ENCODE assay signal across 8 cellular contexts in the genomic region with DNA sequence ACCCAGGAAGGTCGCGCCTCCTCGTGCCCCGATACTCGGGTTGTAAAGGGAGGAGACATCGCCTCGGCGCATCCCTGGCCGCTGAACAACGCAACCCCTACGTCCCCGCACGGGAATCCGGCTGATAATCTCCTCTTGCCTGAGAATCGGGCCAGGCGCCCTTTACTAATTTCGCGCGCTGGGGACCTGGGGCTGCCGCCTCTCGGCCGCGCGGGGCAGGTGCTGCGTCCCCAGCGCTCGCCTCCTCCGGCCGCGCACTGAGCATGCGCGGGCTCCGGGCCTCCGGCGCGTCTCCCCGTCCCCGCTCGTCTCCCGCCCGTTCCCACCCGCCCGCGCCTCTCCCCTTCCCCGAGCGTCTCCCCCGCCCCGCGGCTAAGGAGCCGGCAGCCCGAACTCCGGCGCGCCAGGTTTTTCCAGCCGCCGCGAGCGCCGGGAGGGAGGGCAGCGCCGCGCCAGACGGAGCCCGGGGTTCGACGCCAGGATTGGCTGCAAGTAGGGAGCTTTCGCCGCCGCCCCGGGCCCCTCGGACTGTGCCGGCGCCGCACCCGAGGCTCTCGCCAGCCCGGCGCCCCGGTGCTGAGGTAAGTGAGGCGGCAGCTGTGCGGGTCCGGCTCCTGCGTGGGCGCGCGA. TPM values are rescaled to one million over a fixed set of nuclear protein-coding genes. Genes with fewer than 3 reads are reported as not detected.
DNase-seq lines count a peak whose midpoint lies in the region; ATAC-seq and TF ChIP-seq lines count a peak whose summit lies in the region.

A gene (plus strand): TSS at position 469 of the 630 bp plus-strand sequence.

- peak within 1 kb of the TSS; percentile 93 for H3K27ac Mint-ChIP-seq in mesothelial cell of epicardium
- no peak within 1 kb of the TSS for H3K27ac Mint-ChIP-seq in natural killer cell treated with Interleukin-12 subunit alpha and Interleukin-12 subunit beta and Interleukin-15 and Interleukin-18, amount 100 ng/mL, for 72 hours

- H3K36me3 ChIP-seq in thymus (ENCODE audit: control insufficient read depth, insufficient read depth), result no peaks in the 10 kb centered on the region

- H3K36me3 Mint-ChIP-seq in mesothelial cell of epicardium, result no peaks in the 10 kb centered on the region
- H3K36me3 Mint-ChIP-seq in natural killer cell treated with Interleukin-12 subunit alpha and Interleukin-12 subunit beta and Interleukin-15 and Interleukin-18, amount 100 ng/mL, for 72 hours, result peaks cover 7% of the 10 kb centered on the region

- H3K9me3 Mint-ChIP-seq in mesothelial cell of epicardium, result peaks cover 3% of the 10 kb centered on the region
- H3K9me3 Mint-ChIP-seq in natural killer cell treated with Interleukin-12 subunit alpha and Interleukin-12 subunit beta and Interleukin-15 and Interleukin-18, amount 100 ng/mL, for 72 hours, result peaks cover 5% of the 10 kb centered on the region

- no peaks in the 10 kb centered on the region for H3K4me1 ChIP-seq in thymus (ENCODE audit: control insufficient read depth, insufficient read depth, low read length)

- peak; percentile 11 for DNase-seq in stimulated activated CD4-positive, alpha-beta T cell treated with anti-CD3 and anti-CD28 coated beads, Interleukin-12 subunit alpha, Interleukin-12 subunit beta, amount 100 ng/mL, for 4 hours
- DNase-seq in stimulated activated CD4-positive, alpha-beta T cell treated with anti-CD3 and anti-CD28 coated beads, Interleukin-4, amount 100 ng/mL, for 4 hours, result no peak
- DNase-seq in NCI-H526 treated with DMSO at 0.1 percent for 48 hours (lab: John Stamatoyannopoulos, UW), result peak; percentile 78
- DNase-seq in coronary artery (ENCODE audit: low spot score), result peak; percentile 84
- peak; percentile 88 for DNase-seq in mesothelial cell of epicardium (ENCODE audit: low spot score in 2 of 2, unreplicated experiment in 2 of 2)
- no peak for DNase-seq in natural killer cell treated with Interleukin-12 subunit alpha and Interleukin-12 subunit beta and Interleukin-15 and Interleukin-18, amount 100 ng/mL, for 72 hours (ENCODE audit: low spot score)

- H3K4me3 ChIP-seq in coronary artery, result peak within 1 kb of the TSS; percentile 73
- H3K4me3 ChIP-seq in thymus (ENCODE audit: low read length), result peak within 1 kb of the TSS; percentile 31

- peaks cover 31% of the 10 kb centered on the region for H3K27me3 ChIP-seq in thymus (ENCODE audit: control insufficient read depth, insufficient read depth)

- peaks cover 46% of the 10 kb centered on the region for H3K27me3 Mint-ChIP-seq in mesothelial cell of epicardium (ENCODE audit: low read depth)
- peaks cover 25 to 32% of the 10 kb centered on the region in 2 donors for H3K27me3 Mint-ChIP-seq in natural killer cell treated with Interleukin-12 subunit alpha and Interleukin-12 subunit beta and Interleukin-15 and Interleukin-18, amount 100 ng/mL, for 72 hours

- TF ChIP-seq CTCF in coronary artery (IDR thresholded peaks at IDR 0.05) (peak; percentile 24), mesothelial cell of epicardium (IDR thresholded peaks at IDR 0.05; ENCODE audit: unreplicated experiment) (peak; percentile 31)

- peak within 1 kb of the TSS; percentile 89 for H3K4me3 Mint-ChIP-seq in mesothelial cell of epicardium
- no peak within 1 kb of the TSS for H3K4me3 Mint-ChIP-seq in natural killer cell treated with Interleukin-12 subunit alpha and Interleukin-12 subunit beta and Interleukin-15 and Interleukin-18, amount 100 ng/mL, for 72 hours

- peaks cover 44% of the 10 kb centered on the region for H3K4me1 Mint-ChIP-seq in mesothelial cell of epicardium
- no peaks in the 10 kb centered on the region for H3K4me1 Mint-ChIP-seq in natural killer cell treated with Interleukin-12 subunit alpha and Interleukin-12 subunit beta and Interleukin-15 and Interleukin-18, amount 100 ng/mL, for 72 hours (ENCODE audit: low read depth in 2 of 2)

- peak within 1 kb of the TSS; percentile 78 to 82 for H3K27ac ChIP-seq in coronary artery
- no peak within 1 kb of the TSS for H3K27ac ChIP-seq in thymus (ENCODE audit: low read depth)

- WGBS in thymus, result 1% methylated on average over 86 of the region's 86 CpGs

- H3K9me3 ChIP-seq in thymus (ENCODE audit: control insufficient read depth), result no peaks in the 10 kb centered on the region

- no peak for ATAC-seq in HG03565 (IDR thresholded peaks at IDR 0.05; ENCODE audit: unreplicated experiment)
- ATAC-seq in natural killer cell treated with Interleukin-12 subunit alpha and Interleukin-12 subunit beta and Interleukin-15 and Interleukin-18, amount 100 ng/mL, for 72 hours, result no peak

RNA-seq across cellular contexts. Expression of the gene that starts here (rescaled TPM):
- 67.0 to 73.8 TPM (median 68.9 TPM) in 3 replicates for total RNA-seq in mesothelial cell of epicardium
- polyA plus RNA-seq in thymus, result 9.4 TPM
- total RNA-seq in natural killer cell treated with Interleukin-12 subunit alpha and Interleukin-12 subunit beta and Interleukin-15 and Interleukin-18, amount 100 ng/mL, for 72 hours, result not detected

Comparison
In these comparisons a context has a peak if more than half of its experiments do, and no peak if none do; other contexts are left out.
1. RNA of the gene that starts here (total RNA-seq): 67.0 to 73.8 TPM in mesothelial cell of epicardium; not detected in natural killer cell treated with Interleukin-12 subunit alpha and Interleukin-12 subunit beta and Interleukin-15 and Interleukin-18, amount 100 ng/mL, for 72 hours; every median in the first group is over 10 times any median in the second.
2. DNase-seq: peak in stimulated activated CD4-positive, alpha-beta T cell treated with anti-CD3 and anti-CD28 coated beads, Interleukin-12 subunit alpha, Interleukin-12 subunit beta, amount 100 ng/mL, for 4 hours (single experiment), NCI-H526 treated with DMSO at 0.1 percent for 48 hours (single experiment), coronary artery (single experiment) and mesothelial cell of epicardium (2 of 2); none in stimulated activated CD4-positive, alpha-beta T cell treated with anti-CD3 and anti-CD28 coated beads, Interleukin-4, amount 100 ng/mL, for 4 hours (0 of 2) and natural killer cell treated with Interleukin-12 subunit alpha and Interleukin-12 subunit beta and Interleukin-15 and Interleukin-18, amount 100 ng/mL, for 72 hours (single experiment).